In the genomic region with DNA sequence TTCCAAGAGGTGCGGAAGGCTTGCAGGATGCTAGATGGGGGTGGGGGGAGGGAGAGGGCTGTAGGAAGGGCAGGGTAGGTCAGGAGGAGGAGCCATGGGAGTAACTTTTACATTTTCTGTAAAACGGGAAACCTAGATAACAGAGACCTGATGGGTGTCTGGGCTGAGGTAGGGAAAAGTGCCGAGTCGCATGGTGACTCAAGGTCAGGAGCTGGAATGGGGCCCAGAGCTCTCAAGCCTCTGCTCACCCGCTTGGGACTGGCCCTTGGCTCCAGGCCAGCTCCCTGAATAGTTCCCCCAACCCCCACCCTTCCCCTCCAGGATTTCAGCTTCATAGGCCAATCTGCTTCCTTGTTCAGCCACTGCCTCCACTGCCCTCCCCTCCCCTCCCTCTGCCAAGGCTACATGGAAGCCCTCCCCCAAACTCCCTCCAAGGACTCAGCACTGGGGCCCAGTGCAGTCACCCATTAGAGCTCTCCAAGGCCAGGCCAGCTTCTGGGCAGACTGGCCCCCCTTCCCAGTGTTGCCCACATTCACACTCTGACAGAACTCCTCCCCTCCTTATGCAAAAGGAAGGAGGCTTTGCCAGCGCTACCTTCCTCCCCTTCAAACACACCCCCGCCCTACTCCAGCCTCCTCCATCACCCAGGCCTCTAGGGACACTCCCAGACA, we compare ENCODE assay signal across 8 cellular contexts. TPM values are rescaled to one million over a fixed set of nuclear protein-coding genes. Genes with fewer than 3 reads are reported as not detected.
DNase-seq lines count a peak whose midpoint lies in the region; ATAC-seq and TF ChIP-seq lines count a peak whose summit lies in the region.

No MANE protein-coding gene starts in this region.

- no peak overlapping the region for H2AFZ ChIP-seq in MM.1S (ENCODE audit: low read length)

- DNase-seq in NCI-H748 (lab: John Stamatoyannopoulos, UW; ENCODE audit: unreplicated experiment): peak; percentile 44
- DNase-seq in NCI-H748 treated with DMSO at 0.1 percent for 48 hours (lab: John Stamatoyannopoulos, UW): no peak
- DNase-seq in amniotic stem cell (lab: John Stamatoyannopoulos, UW): peak; percentile 3
- peak in 47 of 51 donors; percentile 2 to 88 (median 48) for DNase-seq in hypothalamus (lab: John Stamatoyannopoulos, UW)
- DNase-seq in MM.1S: no peak
- DNase-seq in NCI-H2081 treated with DMSO at 0.1 percent for 48 hours (lab: John Stamatoyannopoulos, UW): no peak

- H3K4me1 ChIP-seq in skeletal muscle tissue (ENCODE audit: control insufficient read depth in 3 of 3, insufficient read depth in 3 of 3, low read length in 3 of 3) (peaks cover 72 to 83% (median 74%) of the 10 kb centered on the region in 3 donors), MM.1S (ENCODE audit: low read length) (no peaks in the 10 kb centered on the region)

- H3K27me3 ChIP-seq in skeletal muscle tissue (ENCODE audit: control insufficient read depth in 3 of 3, insufficient read depth in 3 of 3, low read length in 3 of 3) (no peaks in the 10 kb centered on the region), MM.1S (replicated peaks; ENCODE audit: insufficient read depth, low read length) (no peaks in the 10 kb centered on the region)

- no peaks in the 10 kb centered on the region for H3K79me2 ChIP-seq in MM.1S (ENCODE audit: low read length)

- H3K9ac ChIP-seq in skeletal muscle tissue (ENCODE audit: low read depth in 1 of 3, low read length in 3 of 3) (peak overlapping the region in 2 of 3 donors; percentile 25 to 34), MM.1S (ENCODE audit: low read length) (no peak overlapping the region)

- no peaks in the 10 kb centered on the region for H3K9me2 ChIP-seq in MM.1S (replicated peaks; ENCODE audit: insufficient read depth, low read length)

- H3K4me3 ChIP-seq in skeletal muscle tissue (ENCODE audit: low read length in 3 of 3) (peak overlapping the region; percentile 30 to 56 (median 34)), MM.1S (ENCODE audit: low read length) (no peak overlapping the region)

- peak overlapping the region; percentile 81 for H3K27ac ChIP-seq in skeletal muscle tissue (ENCODE audit: low read depth, low read length)
- H3K27ac ChIP-seq in MM.1S (ENCODE audit: low read length): no peak overlapping the region

- TF ChIP-seq CTCF in MM.1S (IDR thresholded peaks at IDR 0.05; ENCODE audit: low read length): no peak

- no peaks in the 10 kb centered on the region for H4K20me1 ChIP-seq in MM.1S (ENCODE audit: insufficient read depth, low read length)

- H3F3A ChIP-seq in MM.1S (ENCODE audit: insufficient read depth, low read length): no peaks in the 10 kb centered on the region

- no peak overlapping the region for H3K4me2 ChIP-seq in MM.1S (ENCODE audit: low read depth, low read length)

- no peak for ATAC-seq in GM21717 (IDR thresholded peaks at IDR 0.05; ENCODE audit: unreplicated experiment)

- H3K36me3 ChIP-seq in skeletal muscle tissue (ENCODE audit: control insufficient read depth in 3 of 3, insufficient read depth in 3 of 3, low read length in 3 of 3) (no peaks in the 10 kb centered on the region), MM.1S (replicated peaks; ENCODE audit: insufficient read depth, low read length) (no peaks in the 10 kb centered on the region)

- H3K9me3 ChIP-seq in skeletal muscle tissue (ENCODE audit: control insufficient read depth in 3 of 3, low read length in 3 of 3) (no peaks in the 10 kb centered on the region), MM.1S (replicated peaks; ENCODE audit: insufficient read depth, low read length) (no peaks in the 10 kb centered on the region)

RNA-seq across cellular contexts. Expression of gene TSC22D3, which starts 43.6 kb away (rescaled TPM):
- total RNA-seq in skeletal muscle tissue: 30.3 TPM

RNA-seq across cellular contexts. Expression of gene NCBP2L, which starts 45.6 kb away (rescaled TPM):
- 1.0 TPM for total RNA-seq in skeletal muscle tissue

Comparison
In these comparisons a context has a peak if more than half of its experiments do, and no peak if none do; other contexts are left out.
1. DNase-seq: peak in NCI-H748 (single experiment), amniotic stem cell (single experiment) and hypothalamus (47 of 51); none in NCI-H748 treated with DMSO at 0.1 percent for 48 hours (single experiment), MM.1S (single experiment) and NCI-H2081 treated with DMSO at 0.1 percent for 48 hours (single experiment).